Comparison of ENCODE assay signal across 1 cellular context in genomic region chr3:113717818-113718217, GRCh38.
TF ChIP-seq lines count a peak whose summit lies in the region.

No MANE protein-coding gene starts in this region.

TF ChIP-seq in GM23338, 12 proteins besides CTCF, POLR2A, EP300 and RAD21:
- TF ChIP-seq ETS1 (IDR thresholded peaks at IDR 0.05) (no peak), STAT1 (IDR thresholded peaks at IDR 0.05; ENCODE audit: unreplicated experiment) (no peak), ZNF114 (CRISPR knock-in tag; IDR thresholded peaks at IDR 0.05) (no peak), NANOG (IDR thresholded peaks at IDR 0.05; ENCODE audit: borderline replicate concordance) (no peak), ZNF462 (CRISPR knock-in tag; IDR thresholded peaks at IDR 0.05) (no peak)
- TF ChIP-seq, protein P1, sequence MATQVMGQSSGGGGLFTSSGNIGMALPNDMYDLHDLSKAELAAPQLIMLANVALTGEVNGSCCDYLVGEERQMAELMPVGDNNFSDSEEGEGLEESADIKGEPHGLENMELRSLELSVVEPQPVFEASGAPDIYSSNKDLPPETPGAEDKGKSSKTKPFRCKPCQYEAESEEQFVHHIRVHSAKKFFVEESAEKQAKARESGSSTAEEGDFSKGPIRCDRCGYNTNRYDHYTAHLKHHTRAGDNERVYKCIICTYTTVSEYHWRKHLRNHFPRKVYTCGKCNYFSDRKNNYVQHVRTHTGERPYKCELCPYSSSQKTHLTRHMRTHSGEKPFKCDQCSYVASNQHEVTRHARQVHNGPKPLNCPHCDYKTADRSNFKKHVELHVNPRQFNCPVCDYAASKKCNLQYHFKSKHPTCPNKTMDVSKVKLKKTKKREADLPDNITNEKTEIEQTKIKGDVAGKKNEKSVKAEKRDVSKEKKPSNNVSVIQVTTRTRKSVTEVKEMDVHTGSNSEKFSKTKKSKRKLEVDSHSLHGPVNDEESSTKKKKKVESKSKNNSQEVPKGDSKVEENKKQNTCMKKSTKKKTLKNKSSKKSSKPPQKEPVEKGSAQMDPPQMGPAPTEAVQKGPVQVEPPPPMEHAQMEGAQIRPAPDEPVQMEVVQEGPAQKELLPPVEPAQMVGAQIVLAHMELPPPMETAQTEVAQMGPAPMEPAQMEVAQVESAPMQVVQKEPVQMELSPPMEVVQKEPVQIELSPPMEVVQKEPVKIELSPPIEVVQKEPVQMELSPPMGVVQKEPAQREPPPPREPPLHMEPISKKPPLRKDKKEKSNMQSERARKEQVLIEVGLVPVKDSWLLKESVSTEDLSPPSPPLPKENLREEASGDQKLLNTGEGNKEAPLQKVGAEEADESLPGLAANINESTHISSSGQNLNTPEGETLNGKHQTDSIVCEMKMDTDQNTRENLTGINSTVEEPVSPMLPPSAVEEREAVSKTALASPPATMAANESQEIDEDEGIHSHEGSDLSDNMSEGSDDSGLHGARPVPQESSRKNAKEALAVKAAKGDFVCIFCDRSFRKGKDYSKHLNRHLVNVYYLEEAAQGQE (IDR thresholded peaks at IDR 0.05; ENCODE audit: unreplicated experiment) = no peak
